ENCODE assay signal across 8 cellular contexts in genomic region chr12:67069451-67070306, GRCh38.
DNase-seq lines count a peak whose midpoint lies in the region; ATAC-seq and TF ChIP-seq lines count a peak whose summit lies in the region.

No MANE protein-coding gene starts in this region.

- peak; percentile 71 for ATAC-seq in GM18868 (IDR thresholded peaks at IDR 0.05; ENCODE audit: unreplicated experiment)
- ATAC-seq in HG03175 (IDR thresholded peaks at IDR 0.05; ENCODE audit: unreplicated experiment) = peak; percentile 65
- ATAC-seq in gastrocnemius medialis = peak; percentile 69 to 71

- H3K27me3 ChIP-seq in PC-9 (ENCODE audit: insufficient read depth, low read depth) (no peaks in the 10 kb centered on the region), gastrocnemius medialis (peaks cover 0 to 8% (median 3%) of the 10 kb centered on the region in 3 donors)

- DNase-seq in AG09309 (ENCODE audit: low read depth) (no peak), PC-9 (peak in 1 of 2 experiments; percentile 59), hepatic stellate cell (ENCODE audit: low spot score) (peak; percentile 9), gastrocnemius medialis (no peak), activated gamma-delta T cell treated with Interleukin-2 at 50 U/mL for 16 hours (no peak)

- H3K9me3 ChIP-seq in PC-9 (ENCODE audit: insufficient read depth, low read depth) = no peaks in the 10 kb centered on the region
- H3K9me3 ChIP-seq in gastrocnemius medialis = no peaks in the 10 kb centered on the region

- H3K4me3 ChIP-seq in AG09309 (ENCODE audit: control insufficient read depth, low read depth, low read length) = peak overlapping the region; percentile 28
- peak overlapping the region; percentile 76 for H3K4me3 ChIP-seq in PC-9
- H3K4me3 ChIP-seq in gastrocnemius medialis = peak overlapping the region; percentile 55 to 62 (median 60)

- BruUV-seq in PC-9 (replicated peaks; lab: Mats Ljungman, UMichigan) = no TSS peak

- H3K4me1 Mint-ChIP-seq in activated naive CD8-positive, alpha-beta T cell (ENCODE audit: low read depth) = peaks cover 21% of the 10 kb centered on the region

- peak overlapping the region; percentile 70 for H3K27ac Mint-ChIP-seq in activated naive CD8-positive, alpha-beta T cell

- CTCF ChIA-PET in PC-9 (lab: Charles Lee) = interaction anchor here (0.6 kb wide), 1 partner anchor 43 kb away, joined by 3 read pairs; no protein-coding TSS in a partner anchor

- no peaks in the 10 kb centered on the region for H3K9me3 Mint-ChIP-seq in activated naive CD8-positive, alpha-beta T cell (ENCODE audit: low read depth)

- peaks cover 8% of the 10 kb centered on the region for H3K27me3 Mint-ChIP-seq in activated naive CD8-positive, alpha-beta T cell

- H3K4me2 ChIP-seq in PC-9 = peak overlapping the region; percentile 91

- H3K9me2 ChIP-seq in PC-9 (ENCODE audit: insufficient read depth) = no peaks in the 10 kb centered on the region

- H3K79me2 ChIP-seq in PC-9 (ENCODE audit: low read depth) = peaks cover 26% of the 10 kb centered on the region

- peak overlapping the region; percentile 77 for H2AFZ ChIP-seq in PC-9

- H3K36me3 Mint-ChIP-seq in activated naive CD8-positive, alpha-beta T cell = no peaks in the 10 kb centered on the region

- no peaks in the 10 kb centered on the region for H4K20me1 ChIP-seq in PC-9 (ENCODE audit: insufficient read depth)

- 0 out of 2 replicates have a peak, but pooled peaks cover 5% of the 10 kb centered on the region for H3F3A ChIP-seq in PC-9 (ENCODE audit: insufficient read depth, low read depth)

- H3K4me3 Mint-ChIP-seq in activated naive CD8-positive, alpha-beta T cell = peak overlapping the region; percentile 83

- H3K36me3 ChIP-seq in PC-9 (ENCODE audit: low read depth) (no peaks in the 10 kb centered on the region), gastrocnemius medialis (no peaks in the 10 kb centered on the region)

- intact Hi-C loops in PC-9 (cut with micrococcal nuclease; ENCODE audit: unreplicated experiment) (loop anchor here (5.0 to 10.0 kb wide), 6 partner anchors 42 to 375 kb away; partner anchors contain the start of gene CAND1), gastrocnemius medialis (cut with DNase I; ENCODE audit: low total_unique reads) (no loop called here)

- POLR2A ChIA-PET in PC-9 (lab: Charles Lee; ENCODE audit: unreplicated experiment) = interaction anchor here (0.5 to 0.7 kb wide), 5 partner anchors 15 to 200 kb away, joined by 3 to 6 read pairs (median 5); partner anchors contain the start of gene CAND1

- H3K4me1 ChIP-seq in PC-9 (replicated peaks; ENCODE audit: insufficient read depth) (peaks cover 27% of the 10 kb centered on the region), gastrocnemius medialis (peaks cover 0 to 5% of the 10 kb centered on the region in 2 donors)

- H3K27ac ChIP-seq in PC-9 (no peak overlapping the region), gastrocnemius medialis (no peak overlapping the region)

- in situ Hi-C loops in gastrocnemius medialis (cut with MboI; ENCODE audit: low sequenced_read_pairs in 4 of 4) = no loop called here

- TF ChIP-seq CTCF in AG09309 (IDR thresholded peaks at IDR 0.05; ENCODE audit: control insufficient read depth, insufficient read depth, low read depth, low read length, missing control alignments) (no peak), PC-9 (conservative IDR thresholded peaks at IDR 0.05) (no peak), gastrocnemius medialis (IDR thresholded peaks at IDR 0.05 in 4 of 5, conservative IDR thresholded peaks at IDR 0.05 in 1 of 5) (no peak)

- TF ChIP-seq POLR2A in gastrocnemius medialis (IDR thresholded peaks at IDR 0.05) = no peak
